ENCODE assay signal across 23 cellular contexts in genomic region chr15:68314563-68314962, GRCh38. TPM values are rescaled to one million over a fixed set of nuclear protein-coding genes. Genes with fewer than 3 reads are reported as not detected.
DNase-seq lines count a peak whose midpoint lies in the region; ATAC-seq and TF ChIP-seq lines count a peak whose summit lies in the region.
"Had no signal": no experiment of that assay in that cellular context is flagged by ENCODE, and none has a peak within 500 bp of the region (broad histone marks: within the 10 kb centered on the region; RNA-seq: fewer than 3 reads in every experiment).

No MANE protein-coding gene starts in this region.

- H3K27ac Mint-ChIP-seq in activated CD4-positive, alpha-beta T cell treated with anti-CD3 and anti-CD28 coated beads, Interleukin-2, amount 10 ng/mL, durations not matched to agents 7 days and 5 days: peak overlapping the region; percentile 86
- H3K27ac Mint-ChIP-seq in GM23338: no peak overlapping the region
- H3K27ac Mint-ChIP-seq: HFFc6; stimulated activated effector memory CD8-positive, alpha-beta T cell treated with anti-CD3 and anti-CD28 coated beads, Interleukin-12 subunit alpha, Interleukin-12 subunit beta, amount 100 ng/mL, for 72 hours had no signal

- no peak overlapping the region for H3K4me3 ChIP-seq in body of pancreas
- H3K4me3 ChIP-seq in testis: no peak overlapping the region
- H3K4me3 ChIP-seq in GM23338: no peak overlapping the region
- no peak overlapping the region for H3K4me3 ChIP-seq in PC-9
- H3K4me3 ChIP-seq: hepatocyte, right atrium auricular region, thyroid gland had no signal

- no peak for DNase-seq in activated CD4-positive, alpha-beta T cell treated with anti-CD3 and anti-CD28 coated beads, Interleukin-2, amount 10 ng/mL, durations not matched to agents 7 days and 5 days
- no peak for DNase-seq in activated CD4-positive, alpha-beta T cell treated with anti-CD3 and anti-CD28 coated beads, Interleukin-2, amount 50 U/mL, for 1 hour
- peak in 3 of 4 donors; percentile 28 to 56 (median 43) for DNase-seq in body of pancreas
- peak; percentile 85 for DNase-seq in mesenteric fat pad (ENCODE audit: low spot score)
- peak; percentile 68 for DNase-seq in testis
- no peak for DNase-seq in GM23338 (ENCODE audit: low spot score)
- DNase-seq in stimulated activated naive CD4-positive, alpha-beta T cell treated with Interleukin-2 at 50 U/mL for 16 hours (lab: John Stamatoyannopoulos, UW): no peak
- no peak for DNase-seq in PC-9
- DNase-seq: activated gamma-delta T cell, BE2C, COR-L47, HFFc6, KG1, MV-4-11, NCI-H187 treated with DMSO at 0.1 percent for 48 hours, NCI-H226, T1000, thyroid gland had no signal

- no peaks in the 10 kb centered on the region for H3K9me3 Mint-ChIP-seq in activated CD4-positive, alpha-beta T cell treated with anti-CD3 and anti-CD28 coated beads, Interleukin-2, amount 10 ng/mL, durations not matched to agents 7 days and 5 days
- no peaks in the 10 kb centered on the region for H3K9me3 Mint-ChIP-seq in GM23338
- H3K9me3 Mint-ChIP-seq: HFFc6; neural crest cell; stimulated activated effector memory CD8-positive, alpha-beta T cell treated with anti-CD3 and anti-CD28 coated beads, Interleukin-12 subunit alpha, Interleukin-12 subunit beta, amount 100 ng/mL, for 72 hours had no signal

- H3K4me3 Mint-ChIP-seq in activated CD4-positive, alpha-beta T cell treated with anti-CD3 and anti-CD28 coated beads, Interleukin-2, amount 10 ng/mL, durations not matched to agents 7 days and 5 days: no peak overlapping the region
- no peak overlapping the region for H3K4me3 Mint-ChIP-seq in GM23338
- H3K4me3 Mint-ChIP-seq: HFFc6; neural crest cell; stimulated activated effector memory CD8-positive, alpha-beta T cell treated with anti-CD3 and anti-CD28 coated beads, Interleukin-12 subunit alpha, Interleukin-12 subunit beta, amount 100 ng/mL, for 72 hours had no signal

- no peaks in the 10 kb centered on the region for H3K27me3 Mint-ChIP-seq in activated CD4-positive, alpha-beta T cell treated with anti-CD3 and anti-CD28 coated beads, Interleukin-2, amount 10 ng/mL, durations not matched to agents 7 days and 5 days
- peaks cover 16% of the 10 kb centered on the region for H3K27me3 Mint-ChIP-seq in GM23338 (ENCODE audit: insufficient read depth, low read depth, poor library complexity)

- 0 out of 2 replicates have a peak, but pooled peaks cover 4% of the 10 kb centered on the region for H3F3A ChIP-seq in GM23338 (replicated peaks; ENCODE audit: low read depth)
- no peaks in the 10 kb centered on the region for H3F3A ChIP-seq in PC-9 (ENCODE audit: insufficient read depth, low read depth)

- no peaks in the 10 kb centered on the region for H3K9me3 ChIP-seq in body of pancreas
- no peaks in the 10 kb centered on the region for H3K9me3 ChIP-seq in testis
- no peaks in the 10 kb centered on the region for H3K9me3 ChIP-seq in PC-9 (ENCODE audit: insufficient read depth, low read depth)
- H3K9me3 ChIP-seq: BE2C, right atrium auricular region, thyroid gland had no signal

- POLR2A ChIA-PET in activated CD4-positive, alpha-beta T cell treated with anti-CD3 and anti-CD28 coated beads, Interleukin-2, amount 10 ng/mL, durations not matched to agents 7 days and 5 days (lab: Charles Lee): no interaction called here
- POLR2A ChIA-PET in PC-9 (lab: Charles Lee; ENCODE audit: unreplicated experiment): interaction anchor here (0.7 kb wide), 1 partner anchor 221 kb away, joined by 3 read pairs; no protein-coding TSS in a partner anchor

- H4K20me1 ChIP-seq in GM23338 (replicated peaks; ENCODE audit: insufficient read depth) (no peaks in the 10 kb centered on the region), PC-9 (ENCODE audit: insufficient read depth) (no peaks in the 10 kb centered on the region)

- H3K9me2 ChIP-seq in GM23338 (ENCODE audit: insufficient read depth) (no peaks in the 10 kb centered on the region), PC-9 (ENCODE audit: insufficient read depth) (no peaks in the 10 kb centered on the region)

- intact Hi-C loops in body of pancreas (cut with DNase I): no loop called here
- intact Hi-C loops in testis (cut with DNase I; ENCODE audit: low total_unique reads): loop anchor here (10.0 kb wide), 1 partner anchor 830 kb away; no protein-coding TSS in a partner anchor
- intact Hi-C loops in PC-9 (cut with micrococcal nuclease; ENCODE audit: unreplicated experiment): no loop called here

- H3K4me1 ChIP-seq in body of pancreas (peaks cover 12% of the 10 kb centered on the region), testis (peaks cover 8% of the 10 kb centered on the region), GM23338 (ENCODE audit: insufficient read depth) (peaks cover 18% of the 10 kb centered on the region), PC-9 (replicated peaks; ENCODE audit: insufficient read depth) (no peaks in the 10 kb centered on the region)

- TF ChIP-seq CTCF in body of pancreas (IDR thresholded peaks at IDR 0.05) (no peak), testis (IDR thresholded peaks at IDR 0.05) (no peak), GM23338 (conservative IDR thresholded peaks at IDR 0.05; ENCODE audit: low read depth in 2 of 2) (no peak), PC-9 (conservative IDR thresholded peaks at IDR 0.05) (no peak)

- no peak overlapping the region for H3K4me2 ChIP-seq in GM23338
- no peak overlapping the region for H3K4me2 ChIP-seq in PC-9
- H3K4me2 ChIP-seq: hepatocyte had no signal

- H3K4me1 Mint-ChIP-seq in activated CD4-positive, alpha-beta T cell treated with anti-CD3 and anti-CD28 coated beads, Interleukin-2, amount 10 ng/mL, durations not matched to agents 7 days and 5 days: peaks cover 11% of the 10 kb centered on the region
- H3K4me1 Mint-ChIP-seq in GM23338: peaks cover 41% of the 10 kb centered on the region
- H3K4me1 Mint-ChIP-seq: stimulated activated effector memory CD8-positive, alpha-beta T cell treated with anti-CD3 and anti-CD28 coated beads, Interleukin-12 subunit alpha, Interleukin-12 subunit beta, amount 100 ng/mL, for 72 hours had no signal

- CTCF ChIA-PET in activated CD4-positive, alpha-beta T cell treated with anti-CD3 and anti-CD28 coated beads, Interleukin-2, amount 10 ng/mL, durations not matched to agents 7 days and 5 days (lab: Charles Lee): interaction anchor here (1.6 to 1.7 kb wide), 2 partner anchors 23 to 28 kb away, joined by 4 read pairs; no protein-coding TSS in a partner anchor
- CTCF ChIA-PET in PC-9 (lab: Charles Lee): no interaction called here

- ATAC-seq in body of pancreas: no peak
- ATAC-seq in GM23338: no peak
- ATAC-seq: activated CD4-positive, CD25-positive, alpha-beta regulatory T cell treated with anti-CD3 and anti-CD28 coated beads, Interleukin-2, amount 50 U/mL, for 24 hours; stimulated activated effector memory CD8-positive, alpha-beta T cell treated with anti-CD3 and anti-CD28 coated beads, Interleukin-12 subunit alpha, Interleukin-12 subunit beta, amount 100 ng/mL, for 72 hours had no signal

- BruUV-seq in PC-9 (replicated peaks; lab: Mats Ljungman, UMichigan): no TSS peak

- H3K27ac ChIP-seq in body of pancreas (no peak overlapping the region), testis (no peak overlapping the region), GM23338 (ENCODE audit: low read depth) (no peak overlapping the region), PC-9 (no peak overlapping the region)
- H3K27ac ChIP-seq: hepatocyte, right atrium auricular region, thyroid gland had no signal

- no peaks in the 10 kb centered on the region for H3K36me3 Mint-ChIP-seq in activated CD4-positive, alpha-beta T cell treated with anti-CD3 and anti-CD28 coated beads, Interleukin-2, amount 10 ng/mL, durations not matched to agents 7 days and 5 days (ENCODE audit: low read depth)
- H3K36me3 Mint-ChIP-seq in GM23338 (ENCODE audit: low read depth): no peaks in the 10 kb centered on the region
- H3K36me3 Mint-ChIP-seq: stimulated activated effector memory CD8-positive, alpha-beta T cell treated with anti-CD3 and anti-CD28 coated beads, Interleukin-12 subunit alpha, Interleukin-12 subunit beta, amount 100 ng/mL, for 72 hours had no signal

- no peaks in the 10 kb centered on the region for H3K79me2 ChIP-seq in GM23338 (replicated peaks; ENCODE audit: insufficient read depth)
- H3K79me2 ChIP-seq in PC-9 (ENCODE audit: low read depth): no peaks in the 10 kb centered on the region
- H3K79me2 ChIP-seq: hepatocyte had no signal

- H2AFZ ChIP-seq in GM23338: no peak overlapping the region
- no peak overlapping the region for H2AFZ ChIP-seq in PC-9
- H2AFZ ChIP-seq: hepatocyte had no signal

- WGBS in body of pancreas, 2 donors: 41 to 42% methylated on average over 11 of the region's 11 CpGs
- WGBS in testis, 2 donors: 48 to 68% methylated on average over 11 of the region's 11 CpGs

- H3K27me3 ChIP-seq in body of pancreas: no peaks in the 10 kb centered on the region
- H3K27me3 ChIP-seq in testis: no peaks in the 10 kb centered on the region
- H3K27me3 ChIP-seq in GM23338 (ENCODE audit: insufficient read depth): no peaks in the 10 kb centered on the region
- H3K27me3 ChIP-seq in PC-9 (ENCODE audit: insufficient read depth, low read depth): no peaks in the 10 kb centered on the region
- H3K27me3 ChIP-seq: BE2C, hepatocyte, right atrium auricular region, thyroid gland had no signal

- H3K36me3 ChIP-seq in body of pancreas (replicated peaks in 1 of 2; ENCODE audit: insufficient read depth in 1 of 2, low read depth in 2 of 2): no peaks in the 10 kb centered on the region
- no peaks in the 10 kb centered on the region for H3K36me3 ChIP-seq in testis (ENCODE audit: low read depth, missing control alignments)
- H3K36me3 ChIP-seq in GM23338 (ENCODE audit: insufficient read depth): no peaks in the 10 kb centered on the region
- H3K36me3 ChIP-seq in PC-9 (ENCODE audit: low read depth): no peaks in the 10 kb centered on the region
- H3K36me3 ChIP-seq: BE2C, thyroid gland had no signal

- TF ChIP-seq POLR2A in body of pancreas (IDR thresholded peaks at IDR 0.05) (no peak), testis (IDR thresholded peaks at IDR 0.05) (no peak)

TF ChIP-seq in GM23338, 12 proteins besides CTCF, POLR2A, EP300 and RAD21 (continues in another document):
- TF ChIP-seq ETS1 (IDR thresholded peaks at IDR 0.05): no peak

RNA-seq across cellular contexts. Expression of gene FEM1B, which starts 37.0 kb away (rescaled TPM):
- 10 to 100 TPM; 51.7 to 66.3 TPM for total RNA-seq in activated CD4-positive, alpha-beta T cell treated with anti-CD3 and anti-CD28 coated beads, Interleukin-2, amount 10 ng/mL, durations not matched to agents 7 days and 5 days
- total RNA-seq in body of pancreas (10 to 100 TPM; 10.5 to 19.7 TPM), mesenteric fat pad (48.7 TPM), testis (10 to 100 TPM; 65.8 to 86.3 TPM), PC-9 (2021) (26.3 and 31.6 TPM in 2 replicates)
- polyA plus RNA-seq in testis (ENCODE audit: insufficient read depth, low read depth, low replicate concordance) (122 TPM), GM23338 (2016; fragmentation: Nextera tagmentation; extraction: Ambion mirVana) (11.6 and 13.0 TPM in 2 replicates)
- 82.0 and 82.4 TPM in 2 replicates for total RNA-seq in GM23338 (2014; rRNA removed; shearing (Covaris generic))

Comparison
In these comparisons a context has a peak if more than half of its experiments do, and no peak if none do; other contexts are left out.
1. DNase-seq: peak in body of pancreas (3 of 4), mesenteric fat pad (single experiment) and testis (single experiment); none in activated CD4-positive, alpha-beta T cell treated with anti-CD3 and anti-CD28 coated beads, Interleukin-2, amount 10 ng/mL, durations not matched to agents 7 days and 5 days (single experiment), activated CD4-positive, alpha-beta T cell treated with anti-CD3 and anti-CD28 coated beads, Interleukin-2, amount 50 U/mL, for 1 hour (single experiment), GM23338 (single experiment), stimulated activated naive CD4-positive, alpha-beta T cell treated with Interleukin-2 at 50 U/mL for 16 hours (single experiment) and PC-9 (0 of 2).